1 cellular context compared by ENCODE assay signal in the genomic region with DNA sequence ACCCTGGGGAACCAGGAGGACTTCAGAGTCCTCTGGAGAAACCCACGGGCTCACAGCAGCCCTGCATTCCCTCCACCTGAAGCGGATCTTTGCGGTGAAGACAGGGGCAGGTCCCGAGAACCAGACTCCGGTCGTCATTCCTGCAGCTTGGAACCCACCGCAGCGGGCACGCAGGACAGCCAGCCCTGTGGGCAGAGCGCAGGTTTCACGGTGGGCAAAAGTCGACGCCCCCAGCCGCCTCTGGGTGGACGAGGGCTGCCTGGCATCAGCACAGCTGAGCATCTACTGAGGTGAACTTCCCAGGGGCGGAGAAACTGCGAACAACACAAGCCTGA.
TF ChIP-seq lines count a peak whose summit lies in the region.

No MANE protein-coding gene starts in this region.

TF ChIP-seq in GM23338, 12 proteins besides CTCF, POLR2A, EP300 and RAD21 (continued from another document):
- TF ChIP-seq, protein P1, sequence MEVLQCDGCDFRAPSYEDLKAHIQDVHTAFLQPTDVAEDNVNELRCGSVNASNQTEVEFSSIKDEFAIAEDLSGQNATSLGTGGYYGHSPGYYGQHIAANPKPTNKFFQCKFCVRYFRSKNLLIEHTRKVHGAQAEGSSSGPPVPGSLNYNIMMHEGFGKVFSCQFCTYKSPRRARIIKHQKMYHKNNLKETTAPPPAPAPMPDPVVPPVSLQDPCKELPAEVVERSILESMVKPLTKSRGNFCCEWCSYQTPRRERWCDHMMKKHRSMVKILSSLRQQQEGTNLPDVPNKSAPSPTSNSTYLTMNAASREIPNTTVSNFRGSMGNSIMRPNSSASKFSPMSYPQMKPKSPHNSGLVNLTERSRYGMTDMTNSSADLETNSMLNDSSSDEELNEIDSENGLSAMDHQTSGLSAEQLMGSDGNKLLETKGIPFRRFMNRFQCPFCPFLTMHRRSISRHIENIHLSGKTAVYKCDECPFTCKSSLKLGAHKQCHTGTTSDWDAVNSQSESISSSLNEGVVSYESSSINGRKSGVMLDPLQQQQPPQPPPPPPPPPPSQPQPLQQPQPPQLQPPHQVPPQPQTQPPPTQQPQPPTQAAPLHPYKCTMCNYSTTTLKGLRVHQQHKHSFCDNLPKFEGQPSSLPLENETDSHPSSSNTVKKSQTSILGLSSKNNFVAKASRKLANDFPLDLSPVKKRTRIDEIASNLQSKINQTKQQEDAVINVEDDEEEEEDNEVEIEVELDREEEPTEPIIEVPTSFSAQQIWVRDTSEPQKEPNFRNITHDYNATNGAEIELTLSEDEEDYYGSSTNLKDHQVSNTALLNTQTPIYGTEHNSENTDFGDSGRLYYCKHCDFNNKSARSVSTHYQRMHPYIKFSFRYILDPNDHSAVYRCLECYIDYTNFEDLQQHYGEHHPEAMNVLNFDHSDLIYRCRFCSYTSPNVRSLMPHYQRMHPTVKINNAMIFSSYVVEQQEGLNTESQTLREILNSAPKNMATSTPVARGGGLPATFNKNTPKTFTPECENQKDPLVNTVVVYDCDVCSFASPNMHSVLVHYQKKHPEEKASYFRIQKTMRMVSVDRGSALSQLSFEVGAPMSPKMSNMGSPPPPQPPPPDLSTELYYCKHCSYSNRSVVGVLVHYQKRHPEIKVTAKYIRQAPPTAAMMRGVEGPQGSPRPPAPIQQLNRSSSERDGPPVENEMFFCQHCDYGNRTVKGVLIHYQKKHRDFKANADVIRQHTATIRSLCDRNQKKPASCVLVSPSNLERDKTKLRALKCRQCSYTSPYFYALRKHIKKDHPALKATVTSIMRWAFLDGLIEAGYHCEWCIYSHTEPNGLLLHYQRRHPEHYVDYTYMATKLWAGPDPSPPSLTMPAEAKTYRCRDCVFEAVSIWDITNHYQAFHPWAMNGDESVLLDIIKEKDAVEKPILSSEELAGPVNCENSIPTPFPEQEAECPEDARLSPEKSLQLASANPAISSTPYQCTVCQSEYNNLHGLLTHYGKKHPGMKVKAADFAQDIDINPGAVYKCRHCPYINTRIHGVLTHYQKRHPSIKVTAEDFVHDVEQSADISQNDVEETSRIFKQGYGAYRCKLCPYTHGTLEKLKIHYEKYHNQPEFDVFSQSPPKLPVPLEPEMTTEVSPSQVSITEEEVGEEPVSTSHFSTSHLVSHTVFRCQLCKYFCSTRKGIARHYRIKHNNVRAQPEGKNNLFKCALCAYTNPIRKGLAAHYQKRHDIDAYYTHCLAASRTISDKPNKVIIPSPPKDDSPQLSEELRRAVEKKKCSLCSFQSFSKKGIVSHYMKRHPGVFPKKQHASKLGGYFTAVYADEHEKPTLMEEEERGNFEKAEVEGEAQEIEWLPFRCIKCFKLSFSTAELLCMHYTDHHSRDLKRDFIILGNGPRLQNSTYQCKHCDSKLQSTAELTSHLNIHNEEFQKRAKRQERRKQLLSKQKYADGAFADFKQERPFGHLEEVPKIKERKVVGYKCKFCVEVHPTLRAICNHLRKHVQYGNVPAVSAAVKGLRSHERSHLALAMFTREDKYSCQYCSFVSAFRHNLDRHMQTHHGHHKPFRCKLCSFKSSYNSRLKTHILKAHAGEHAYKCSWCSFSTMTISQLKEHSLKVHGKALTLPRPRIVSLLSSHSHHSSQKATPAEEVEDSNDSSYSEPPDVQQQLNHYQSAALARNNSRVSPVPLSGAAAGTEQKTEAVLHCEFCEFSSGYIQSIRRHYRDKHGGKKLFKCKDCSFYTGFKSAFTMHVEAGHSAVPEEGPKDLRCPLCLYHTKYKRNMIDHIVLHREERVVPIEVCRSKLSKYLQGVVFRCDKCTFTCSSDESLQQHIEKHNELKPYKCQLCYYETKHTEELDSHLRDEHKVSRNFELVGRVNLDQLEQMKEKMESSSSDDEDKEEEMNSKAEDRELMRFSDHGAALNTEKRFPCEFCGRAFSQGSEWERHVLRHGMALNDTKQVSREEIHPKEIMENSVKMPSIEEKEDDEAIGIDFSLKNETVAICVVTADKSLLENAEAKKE (CRISPR knock-in tag; IDR thresholded peaks at IDR 0.05): no peak
- TF ChIP-seq EZH2phosphoT487 (IDR thresholded peaks at IDR 0.05; ENCODE audit: unreplicated experiment): no peak
- TF ChIP-seq, protein P2, sequence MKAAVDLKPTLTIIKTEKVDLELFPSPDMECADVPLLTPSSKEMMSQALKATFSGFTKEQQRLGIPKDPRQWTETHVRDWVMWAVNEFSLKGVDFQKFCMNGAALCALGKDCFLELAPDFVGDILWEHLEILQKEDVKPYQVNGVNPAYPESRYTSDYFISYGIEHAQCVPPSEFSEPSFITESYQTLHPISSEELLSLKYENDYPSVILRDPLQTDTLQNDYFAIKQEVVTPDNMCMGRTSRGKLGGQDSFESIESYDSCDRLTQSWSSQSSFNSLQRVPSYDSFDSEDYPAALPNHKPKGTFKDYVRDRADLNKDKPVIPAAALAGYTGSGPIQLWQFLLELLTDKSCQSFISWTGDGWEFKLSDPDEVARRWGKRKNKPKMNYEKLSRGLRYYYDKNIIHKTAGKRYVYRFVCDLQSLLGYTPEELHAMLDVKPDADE (IDR thresholded peaks at IDR 0.05): no peak
